35 cellular contexts compared by ENCODE assay signal in the genomic region with DNA sequence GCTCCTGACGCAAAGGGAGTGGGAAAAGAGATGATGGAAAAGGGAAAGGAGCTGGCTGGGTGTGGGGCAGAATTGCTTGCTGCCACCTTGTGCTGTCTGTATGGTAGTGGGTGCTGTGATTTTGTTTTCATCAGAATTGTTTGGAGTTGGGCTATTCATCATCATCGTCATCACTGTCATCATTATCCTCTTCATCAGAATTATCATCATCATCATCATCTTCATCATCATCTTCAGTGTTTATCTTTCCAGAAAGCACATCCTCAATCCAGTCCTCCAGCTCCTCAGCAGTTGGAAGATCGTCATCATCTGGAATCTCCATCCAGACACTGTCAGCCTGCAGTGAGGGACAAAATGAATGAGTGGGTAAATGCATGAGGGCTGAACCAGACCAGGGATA.
"Had no signal": no experiment of that assay in that cellular context is flagged by ENCODE, and none has a peak within 500 bp of the region (broad histone marks: within the 10 kb centered on the region; RNA-seq: fewer than 3 reads in every experiment).

No MANE protein-coding gene starts in this region.

- DNase-seq: Karpas-422, Kasumi-1, MG63, MM.1S, MV-4-11, NCI-H1048, NCI-H1092, NCI-H1092 treated with DMSO at 0.1 percent for 48 hours, NCI-H1105, NCI-H1105 treated with DMSO at 0.1 percent for 48 hours, NCI-H1417, NCI-H1417 treated with DMSO at 0.1 percent for 48 hours, NCI-H1436, NCI-H1436 treated with DMSO at 0.1 percent for 48 hours, NCI-H146, NCI-H1694, NCI-H1694 treated with DMSO at 0.1 percent for 48 hours, NCI-H187, NCI-H187 treated with DMSO at 0.1 percent for 48 hours, NCI-H1930, NCI-H2029, NCI-H2029 treated with DMSO at 0.1 percent for 48 hours, NCI-H2081, NCI-H2081 treated with DMSO at 0.1 percent for 48 hours, NCI-H2107, NCI-H2171, NCI-H2171 treated with DMSO at 0.1 percent for 48 hours, NCI-H2227 treated with DMSO at 0.1 percent for 48 hours, NCI-H226, NCI-H345, NCI-H446, NCI-H446 treated with DMSO at 0.1 percent for 48 hours, NCI-H510A, NCI-H510A treated with DMSO at 0.1 percent for 48 hours had no signal

- H3K9me3 ChIP-seq: MG63 had no signal

- H3K4me2 ChIP-seq: KMS-11 had no signal

- H3K9ac ChIP-seq: KMS-11 had no signal

- H3K4me3 ChIP-seq: MG63 had no signal

- H3K27ac ChIP-seq: KMS-11 had no signal

- H3K36me3 ChIP-seq: MG63 had no signal
